In genomic region chr6:106309766-106310373, GRCh38 we compare ENCODE assay signal across 15 cellular contexts. TPM values are rescaled to one million over a fixed set of nuclear protein-coding genes. Genes with fewer than 3 reads are reported as not detected.
DNase-seq lines count a peak whose midpoint lies in the region; ATAC-seq, FAIRE-seq and TF ChIP-seq lines count a peak whose summit lies in the region.
"Had no signal": no experiment of that assay in that cellular context is flagged by ENCODE, and none has a peak within 500 bp of the region (broad histone marks: within the 10 kb centered on the region; RNA-seq: fewer than 3 reads in every experiment).

No MANE protein-coding gene starts in this region.

- peak overlapping the region; percentile 61 for H3K4me2 ChIP-seq in PC-9
- H3K4me2 ChIP-seq in endothelial cell of umbilical vein (ENCODE audit: insufficient read depth, low read length): peak overlapping the region; percentile 32

- peak; percentile 26 for FAIRE-seq in endothelial cell of umbilical vein (lab: Jason Lieb, UNC)

- POLR2A ChIA-PET in PC-9 (lab: Charles Lee; ENCODE audit: unreplicated experiment): interaction anchor here (0.7 kb wide), 2 partner anchors 690 to 762 kb away, joined by 4 to 10 read pairs; no protein-coding TSS in a partner anchor
- POLR2A ChIA-PET in endothelial cell of umbilical vein (lab: Charles Lee): no interaction called here

- DNase-seq in EH (ENCODE audit: low read depth) (peak; percentile 75), PC-9 (peak in 1 of 2 experiments; percentile 73), endothelial cell of umbilical vein (ENCODE audit: low read depth, low spot score) (peak; percentile 34), left ventricle myocardium inferior (no peak)
- DNase-seq: activated B cell treated with CpG ODN at 0.5 μM for 24 hours; lower lobe of right lung; NCI-H446 treated with DMSO at 0.1 percent for 48 hours; stimulated activated CD4-positive, alpha-beta T cell treated with anti-CD3 and anti-CD28 coated beads, Interleukin-2, amount 100 ng/mL, for 24 hours; stimulated activated naive CD4-positive, alpha-beta T cell had no signal

- no peaks in the 10 kb centered on the region for H3K27me3 ChIP-seq in PC-9 (ENCODE audit: insufficient read depth, low read depth)
- H3K27me3 ChIP-seq in endothelial cell of umbilical vein (ENCODE audit: control insufficient read depth in 2 of 2, insufficient read depth in 2 of 2, low read length in 2 of 2): no peaks in the 10 kb centered on the region
- no peaks in the 10 kb centered on the region for H3K27me3 ChIP-seq in left ventricle myocardium inferior (ENCODE audit: low read depth)

- H2AFZ ChIP-seq in PC-9 (no peak overlapping the region), endothelial cell of umbilical vein (ENCODE audit: low read depth, low read length) (no peak overlapping the region)
- H2AFZ ChIP-seq: parathyroid adenoma had no signal

- peaks cover 28% of the 10 kb centered on the region; the same call in 1 of the 2 replicates for H3F3A ChIP-seq in PC-9 (ENCODE audit: insufficient read depth, low read depth)

- TF ChIP-seq CTCF in PC-9 (conservative IDR thresholded peaks at IDR 0.05) (no peak), endothelial cell of umbilical vein (IDR thresholded peaks at IDR 0.05; ENCODE audit: extremely low read depth in 1 of 2, insufficient read depth in 1 of 2, low read depth in 1 of 2, low read length in 2 of 2) (no peak), left ventricle myocardium inferior (IDR thresholded peaks at IDR 0.05; ENCODE audit: borderline replicate concordance) (no peak)

- H3K9me1 ChIP-seq in endothelial cell of umbilical vein (replicated peaks; ENCODE audit: control insufficient read depth, extremely low read depth, insufficient read depth, low read length): no peaks in the 10 kb centered on the region

- ATAC-seq in HG03045 (IDR thresholded peaks at IDR 0.05; ENCODE audit: unreplicated experiment) (no peak), GM21825 (IDR thresholded peaks at IDR 0.05; ENCODE audit: unreplicated experiment) (no peak), GM21619 (IDR thresholded peaks at IDR 0.05; ENCODE audit: unreplicated experiment) (no peak)
- ATAC-seq: Right ventricle myocardium inferior had no signal

- H3K27ac ChIP-seq in PC-9: peak overlapping the region; percentile 28
- H3K27ac ChIP-seq in endothelial cell of umbilical vein (ENCODE audit: insufficient read depth, low read depth, low read length): peak overlapping the region; percentile 0
- peak overlapping the region; percentile 24 for H3K27ac ChIP-seq in mesodermal cell (ENCODE audit: low read depth, low read length, severe bottlenecking)
- H3K27ac ChIP-seq in left ventricle myocardium inferior (replicated peaks): no peak overlapping the region
- H3K27ac ChIP-seq: lower lobe of right lung, parathyroid adenoma had no signal

- WGBS in mesodermal cell (ENCODE audit: insufficient coverage in 2 of 2), 2 experiments: no CpG with 5 or more reads among the region's 3 CpGs

- intact Hi-C loops in PC-9 (cut with micrococcal nuclease; ENCODE audit: unreplicated experiment) (loop anchor here (10.0 kb wide), 3 partner anchors 85 to 715 kb away; no protein-coding TSS in a partner anchor), endothelial cell of umbilical vein (cut with micrococcal nuclease) (loop anchor here (1.0 to 10.0 kb wide), 3 partner anchors 15 to 405 kb away; partner anchors contain the start of gene ATG5), left ventricle myocardium inferior (cut with micrococcal nuclease) (no loop called here)

- no peaks in the 10 kb centered on the region for H3K9me3 ChIP-seq in PC-9 (ENCODE audit: insufficient read depth, low read depth)
- no peaks in the 10 kb centered on the region for H3K9me3 ChIP-seq in endothelial cell of umbilical vein (replicated peaks; ENCODE audit: control insufficient read depth, insufficient read depth, low read length)
- H3K9me3 ChIP-seq in mesodermal cell (ENCODE audit: control insufficient read depth, low read length): no peaks in the 10 kb centered on the region
- no peaks in the 10 kb centered on the region for H3K9me3 ChIP-seq in left ventricle myocardium inferior (replicated peaks)
- H3K9me3 ChIP-seq: lower lobe of right lung had no signal

- CTCF ChIA-PET in PC-9 (lab: Charles Lee): no interaction called here
- CTCF ChIA-PET in endothelial cell of umbilical vein (lab: Charles Lee): interaction anchor here (0.8 to 2.4 kb wide), 7 partner anchors 9 to 878 kb away, joined by 3 to 6 read pairs (median 3); no protein-coding TSS in a partner anchor

- H3K79me2 ChIP-seq in PC-9 (ENCODE audit: low read depth) (peaks cover 87% of the 10 kb centered on the region), endothelial cell of umbilical vein (ENCODE audit: control insufficient read depth, insufficient read depth, low read length) (peaks cover 49% of the 10 kb centered on the region)

- peaks cover 31% of the 10 kb centered on the region for H3K4me1 ChIP-seq in PC-9 (replicated peaks; ENCODE audit: insufficient read depth)
- H3K4me1 ChIP-seq in endothelial cell of umbilical vein (ENCODE audit: control insufficient read depth, extremely low read depth, insufficient read depth, low read length): peaks cover 26% of the 10 kb centered on the region
- H3K4me1 ChIP-seq in mesodermal cell (ENCODE audit: control insufficient read depth, insufficient read depth, low read length, poor library complexity, severe bottlenecking): peaks cover 31% of the 10 kb centered on the region
- peaks cover 20% of the 10 kb centered on the region for H3K4me1 ChIP-seq in left ventricle myocardium inferior

- H3K4me3 ChIP-seq in PC-9: no peak overlapping the region
- no peak overlapping the region for H3K4me3 ChIP-seq in endothelial cell of umbilical vein (replicated peaks in 1 of 3; ENCODE audit: insufficient read depth in 1 of 3, low read depth in 1 of 3, low read length in 3 of 3)
- H3K4me3 ChIP-seq in mesodermal cell (ENCODE audit: extremely low read depth, insufficient read depth, low read length, poor library complexity, severe bottlenecking): no peak overlapping the region
- H3K4me3 ChIP-seq in left ventricle myocardium inferior: no peak overlapping the region
- H3K4me3 ChIP-seq: lower lobe of right lung had no signal

- no peak for TF ChIP-seq POLR2A in endothelial cell of umbilical vein (IDR thresholded peaks at IDR 0.05; ENCODE audit: low read depth, low read length)

- BruUV-seq in PC-9 (replicated peaks; lab: Mats Ljungman, UMichigan): no TSS peak
- no TSS peak for BruUV-seq in endothelial cell of umbilical vein (replicated peaks; lab: Mats Ljungman, UMichigan)

- no peaks in the 10 kb centered on the region for H3K9me2 ChIP-seq in PC-9 (ENCODE audit: insufficient read depth)

- no peaks in the 10 kb centered on the region for H4K20me1 ChIP-seq in PC-9 (ENCODE audit: insufficient read depth)
- peaks cover 2% of the 10 kb centered on the region for H4K20me1 ChIP-seq in endothelial cell of umbilical vein (replicated peaks; ENCODE audit: control insufficient read depth, extremely low read depth, insufficient read depth, low read length)

- H3K36me3 ChIP-seq in PC-9 (ENCODE audit: low read depth) (peaks cover 29% of the 10 kb centered on the region), endothelial cell of umbilical vein (ENCODE audit: control insufficient read depth in 2 of 2, extremely low read depth in 1 of 2, insufficient read depth in 2 of 2, low read length in 2 of 2) (no peaks in the 10 kb centered on the region), mesodermal cell (ENCODE audit: control insufficient read depth, insufficient read depth, low read length) (peaks cover 22% of the 10 kb centered on the region), left ventricle myocardium inferior (peaks cover 15% of the 10 kb centered on the region)

- dilution Hi-C loops in endothelial cell of umbilical vein (cut with MboI; ENCODE audit: extremely low pct_ligation_motif_present, low sequenced_read_pairs): no loop called here

- H3K9ac ChIP-seq in endothelial cell of umbilical vein (replicated peaks; ENCODE audit: extremely low read depth, insufficient read depth, low read length): peak overlapping the region; percentile 4
- H3K9ac ChIP-seq: parathyroid adenoma had no signal

TF ChIP-seq in endothelial cell of umbilical vein, 7 proteins besides CTCF, POLR2A, EP300 and RAD21:
- TF ChIP-seq MAX (IDR thresholded peaks at IDR 0.05; ENCODE audit: insufficient read depth, insufficient read length) (no peak), FOS (IDR thresholded peaks at IDR 0.05; ENCODE audit: borderline replicate concordance, insufficient read depth, low read length) (peak; percentile 54), EZH2 (IDR thresholded peaks at IDR 0.05; ENCODE audit: borderline replicate concordance, low read depth, low read length, severe bottlenecking) (no peak), JUN (IDR thresholded peaks at IDR 0.05; ENCODE audit: borderline replicate concordance, insufficient read depth, insufficient read length, low read depth) (peak; percentile 64)
TF ChIP-seq in endothelial cell of umbilical vein: peak in this region for 2.

RNA-seq across cellular contexts. Expression of gene ATG5, which starts 15.7 kb away (rescaled TPM):
- total RNA-seq in PC-9 (2021) (38.1 and 39.8 TPM in 2 replicates), endothelial cell of umbilical vein (32.8 and 35.9 TPM in 2 replicates), left ventricle myocardium inferior (18.0 TPM)
- polyA plus RNA-seq in endothelial cell of umbilical vein: 10.0 and 14.1 TPM in 2 replicates
- polyA plus RNA-seq in endothelial cell of umbilical vein (2011; cell fraction: cytosol; rRNA removed): 18.2 and 20.5 TPM in 2 replicates
- polyA plus RNA-seq in endothelial cell of umbilical vein (2011; cell fraction: nucleus; rRNA removed): 19.4 and 23.9 TPM in 2 replicates
- polyA plus RNA-seq in endothelial cell of umbilical vein (2012): 26.7 and 32.4 TPM in 2 replicates
- 11.2 and 19.2 TPM in 2 replicates for polyA minus RNA-seq in endothelial cell of umbilical vein
- 9.8 TPM for polyA minus RNA-seq in endothelial cell of umbilical vein (2011; cell fraction: cytosol; rRNA and poly(A)+ RNA removed)
- 38.9 and 49.1 TPM in 2 replicates for polyA minus RNA-seq in endothelial cell of umbilical vein (2011; cell fraction: nucleus; rRNA and poly(A)+ RNA removed)
- 29.1 TPM for polyA plus RNA-seq in mesodermal cell (2013, experiment 1 of 2)
- polyA plus RNA-seq in mesodermal cell (2013, experiment 2 of 2): 34.0 TPM

RNA-seq across cellular contexts. Expression of gene CRYBG1, which starts 50.6 kb away (rescaled TPM):
- total RNA-seq in PC-9 (2021) (42.7 and 49.3 TPM in 2 replicates), endothelial cell of umbilical vein (25.0 and 30.1 TPM in 2 replicates), left ventricle myocardium inferior (1.3 TPM)
- polyA plus RNA-seq in endothelial cell of umbilical vein: 3.1 and 4.1 TPM in 2 replicates
- 3.4 and 3.7 TPM in 2 replicates for polyA plus RNA-seq in endothelial cell of umbilical vein (2011; cell fraction: cytosol; rRNA removed)
- polyA plus RNA-seq in endothelial cell of umbilical vein (2011; cell fraction: nucleus; rRNA removed): 8.9 and 9.9 TPM in 2 replicates
- polyA plus RNA-seq in endothelial cell of umbilical vein (2012): 4.0 and 9.3 TPM in 2 replicates
- 11.6 and 12.6 TPM in 2 replicates for polyA minus RNA-seq in endothelial cell of umbilical vein
- 5.1 TPM for polyA minus RNA-seq in endothelial cell of umbilical vein (2011; cell fraction: cytosol; rRNA and poly(A)+ RNA removed)
- 13.5 and 15.4 TPM in 2 replicates for polyA minus RNA-seq in endothelial cell of umbilical vein (2011; cell fraction: nucleus; rRNA and poly(A)+ RNA removed)
- polyA plus RNA-seq in mesodermal cell (2013, experiment 1 of 2): not detected
- polyA plus RNA-seq in mesodermal cell (2013, experiment 2 of 2): 0.05 TPM

Comparison
In these comparisons a context has a peak if more than half of its experiments do, and no peak if none do; other contexts are left out.
1. RNA of gene CRYBG1, which starts 50.6 kb away (total RNA-seq): 42.7 to 49.3 TPM in PC-9 and 25.0 to 30.1 TPM in endothelial cell of umbilical vein; 1.3 TPM in left ventricle myocardium inferior (single experiment); every median in the first group is over 10 times any median in the second.